In the genomic region with DNA sequence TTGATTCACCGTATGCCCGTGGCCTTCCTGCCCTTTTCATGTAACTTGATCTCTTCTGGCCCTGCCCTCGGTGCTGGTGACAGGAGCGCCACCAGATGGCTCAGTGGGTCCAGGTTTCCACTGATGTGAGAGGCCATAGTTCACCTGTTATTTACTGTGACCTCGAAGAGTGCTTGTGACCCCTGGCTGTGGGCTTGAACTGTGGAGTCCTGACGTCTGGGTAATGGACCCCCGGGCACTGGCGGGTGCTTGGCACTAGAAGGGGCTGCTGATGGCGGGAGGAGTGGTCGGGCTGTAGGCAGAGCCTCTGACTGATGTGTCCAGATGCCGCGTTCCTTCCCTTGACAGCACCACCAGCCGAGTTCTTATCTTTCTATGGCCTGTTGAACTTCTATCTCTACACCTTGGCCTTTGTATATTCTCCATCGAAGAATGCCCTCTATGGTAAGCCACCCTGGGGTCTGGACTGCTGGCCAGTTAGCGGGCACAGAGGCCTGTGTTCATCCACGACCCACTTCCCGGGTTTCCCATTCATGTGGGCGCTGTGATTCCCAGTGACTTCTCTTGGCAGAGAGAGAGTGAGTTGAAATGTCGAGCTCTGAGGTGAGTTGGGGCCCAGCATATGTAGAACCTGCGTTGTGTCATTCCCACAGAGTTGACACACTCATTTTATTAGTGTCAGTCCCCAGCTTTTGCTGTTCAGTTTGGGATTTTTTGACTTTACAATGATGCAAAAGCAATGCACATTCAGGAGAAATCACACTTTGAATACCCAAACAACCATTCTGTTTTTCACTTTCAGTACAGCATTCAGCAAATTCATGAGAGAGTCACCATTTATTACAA, we compare ENCODE assay signal across 9 cellular contexts. TPM values are rescaled to one million over a fixed set of nuclear protein-coding genes. Genes with fewer than 3 reads are reported as not detected.
DNase-seq lines count a peak whose midpoint lies in the region; ATAC-seq and TF ChIP-seq lines count a peak whose summit lies in the region.
"Had no signal": no experiment of that assay in that cellular context is flagged by ENCODE, and none has a peak within 500 bp of the region (broad histone marks: within the 10 kb centered on the region; RNA-seq: fewer than 3 reads in every experiment).

No MANE protein-coding gene starts in this region.

- no peaks in the 10 kb centered on the region for H3K9me3 ChIP-seq in right atrium auricular region
- H3K9me3 ChIP-seq: uterus had no signal

- no peak for ATAC-seq in stimulated activated naive CD8-positive, alpha-beta T cell treated with anti-CD3 and anti-CD28 coated beads, Interleukin-15, Interleukin-2, amounts not matched to agents 100 U/mL and 50 U/mL, for 24 hours
- no peak for ATAC-seq in activated CD8-positive, alpha-beta memory T cell treated with anti-CD3 and anti-CD28 coated beads, Interleukin-2, amount 10 ng/mL, durations not matched to agents 7 days and 5 days
- no peak for ATAC-seq in HG03457 (IDR thresholded peaks at IDR 0.05; ENCODE audit: unreplicated experiment)

- DNase-seq in stimulated activated naive CD8-positive, alpha-beta T cell treated with anti-CD3 and anti-CD28 coated beads, Interleukin-15, Interleukin-2, amounts not matched to agents 100 U/mL and 50 U/mL, for 24 hours: no peak
- peak; percentile 49 for DNase-seq in activated CD8-positive, alpha-beta memory T cell treated with anti-CD3 and anti-CD28 coated beads, Interleukin-2, amount 10 ng/mL, durations not matched to agents 7 days and 5 days
- peak; percentile 56 for DNase-seq in right atrium auricular region (ENCODE audit: low spot score)
- no peak for DNase-seq in central memory CD4-positive, alpha-beta T cell
- DNase-seq in LoVo (ENCODE audit: low spot score): no peak
- DNase-seq in erythroblast (lab: John Stamatoyannopoulos, UW): no peak

- H3K36me3 Mint-ChIP-seq in stimulated activated naive CD8-positive, alpha-beta T cell treated with anti-CD3 and anti-CD28 coated beads, Interleukin-15, Interleukin-2, amounts not matched to agents 100 ng/mL and 50 ng/mL, for 24 hours (ENCODE audit: low read depth): peaks cover 73% of the 10 kb centered on the region
- peaks cover 38% of the 10 kb centered on the region for H3K36me3 Mint-ChIP-seq in activated CD8-positive, alpha-beta memory T cell treated with anti-CD3 and anti-CD28 coated beads, Interleukin-2, amount 10 ng/mL, durations not matched to agents 7 days and 5 days

- H3K27me3 Mint-ChIP-seq in stimulated activated naive CD8-positive, alpha-beta T cell treated with anti-CD3 and anti-CD28 coated beads, Interleukin-15, Interleukin-2, amounts not matched to agents 100 ng/mL and 50 ng/mL, for 24 hours: no peaks in the 10 kb centered on the region
- no peaks in the 10 kb centered on the region for H3K27me3 Mint-ChIP-seq in activated CD8-positive, alpha-beta memory T cell treated with anti-CD3 and anti-CD28 coated beads, Interleukin-2, amount 10 ng/mL, durations not matched to agents 7 days and 5 days

- H3K4me1 Mint-ChIP-seq in stimulated activated naive CD8-positive, alpha-beta T cell treated with anti-CD3 and anti-CD28 coated beads, Interleukin-15, Interleukin-2, amounts not matched to agents 100 ng/mL and 50 ng/mL, for 24 hours (ENCODE audit: low read depth): peaks cover 10% of the 10 kb centered on the region
- peaks cover 29% of the 10 kb centered on the region for H3K4me1 Mint-ChIP-seq in activated CD8-positive, alpha-beta memory T cell treated with anti-CD3 and anti-CD28 coated beads, Interleukin-2, amount 10 ng/mL, durations not matched to agents 7 days and 5 days

- peak in 1 of 2 donors; percentile 55 for TF ChIP-seq CTCF in right atrium auricular region (IDR thresholded peaks at IDR 0.05)

- no peaks in the 10 kb centered on the region for H3K27me3 ChIP-seq in right atrium auricular region
- H3K27me3 ChIP-seq: uterus had no signal

- peak overlapping the region; percentile 58 to 79 for H3K27ac ChIP-seq in right atrium auricular region

- H3K4me3 Mint-ChIP-seq in stimulated activated naive CD8-positive, alpha-beta T cell treated with anti-CD3 and anti-CD28 coated beads, Interleukin-15, Interleukin-2, amounts not matched to agents 100 ng/mL and 50 ng/mL, for 24 hours: no peak overlapping the region
- H3K4me3 Mint-ChIP-seq in activated CD8-positive, alpha-beta memory T cell treated with anti-CD3 and anti-CD28 coated beads, Interleukin-2, amount 10 ng/mL, durations not matched to agents 7 days and 5 days: no peak overlapping the region

- CTCF ChIA-PET in activated CD8-positive, alpha-beta memory T cell treated with anti-CD3 and anti-CD28 coated beads, Interleukin-2, amount 10 ng/mL, durations not matched to agents 7 days and 5 days (lab: Charles Lee): interaction anchor here (0.7 to 2.4 kb wide), 2 partner anchors 12 to 24 kb away, joined by 3 to 7 read pairs; no protein-coding TSS in a partner anchor

- TF ChIP-seq POLR2A in erythroblast (IDR thresholded peaks at IDR 0.05; ENCODE audit: low read length): no peak

- H3K9me3 Mint-ChIP-seq in stimulated activated naive CD8-positive, alpha-beta T cell treated with anti-CD3 and anti-CD28 coated beads, Interleukin-15, Interleukin-2, amounts not matched to agents 100 ng/mL and 50 ng/mL, for 24 hours: no peaks in the 10 kb centered on the region
- H3K9me3 Mint-ChIP-seq in activated CD8-positive, alpha-beta memory T cell treated with anti-CD3 and anti-CD28 coated beads, Interleukin-2, amount 10 ng/mL, durations not matched to agents 7 days and 5 days (ENCODE audit: low read depth): no peaks in the 10 kb centered on the region

- peak overlapping the region; percentile 55 for H3K27ac Mint-ChIP-seq in stimulated activated naive CD8-positive, alpha-beta T cell treated with anti-CD3 and anti-CD28 coated beads, Interleukin-15, Interleukin-2, amounts not matched to agents 100 ng/mL and 50 ng/mL, for 24 hours
- peak overlapping the region; percentile 44 for H3K27ac Mint-ChIP-seq in activated CD8-positive, alpha-beta memory T cell treated with anti-CD3 and anti-CD28 coated beads, Interleukin-2, amount 10 ng/mL, durations not matched to agents 7 days and 5 days

- H3K4me1 ChIP-seq in right atrium auricular region: peaks cover 0 to 48% of the 10 kb centered on the region in 2 donors

- H3K4me3 ChIP-seq in right atrium auricular region: no peak overlapping the region
- H3K4me3 ChIP-seq: uterus had no signal

- peaks cover 14% of the 10 kb centered on the region for H3K36me3 ChIP-seq in right atrium auricular region
- H3K36me3 ChIP-seq: uterus had no signal

RNA-seq across cellular contexts. Expression of a gene that starts 14.9 kb away (rescaled TPM):
- total RNA-seq in activated CD8-positive, alpha-beta memory T cell treated with anti-CD3 and anti-CD28 coated beads, Interleukin-2, amount 10 ng/mL, durations not matched to agents 7 days and 5 days: 100 to 1,000 TPM; 109 to 120 TPM
- total RNA-seq in right atrium auricular region: 10 to 100 TPM; 57.3 to 91.5 TPM

RNA-seq across cellular contexts. Expression of a gene that starts 20.3 kb away (rescaled TPM):
- 100 to 1,000 TPM; 106 to 112 TPM for total RNA-seq in activated CD8-positive, alpha-beta memory T cell treated with anti-CD3 and anti-CD28 coated beads, Interleukin-2, amount 10 ng/mL, durations not matched to agents 7 days and 5 days
- total RNA-seq in right atrium auricular region: 1 to 10 TPM; 4.2 to 5.6 TPM

Comparison
In these comparisons a context has a peak if more than half of its experiments do, and no peak if none do; other contexts are left out.
1. DNase-seq: peak in activated CD8-positive, alpha-beta memory T cell treated with anti-CD3 and anti-CD28 coated beads, Interleukin-2, amount 10 ng/mL, durations not matched to agents 7 days and 5 days (single experiment) and right atrium auricular region (single experiment); none in stimulated activated naive CD8-positive, alpha-beta T cell treated with anti-CD3 and anti-CD28 coated beads, Interleukin-15, Interleukin-2, amounts not matched to agents 100 U/mL and 50 U/mL, for 24 hours (single experiment), central memory CD4-positive, alpha-beta T cell (single experiment), LoVo (single experiment) and erythroblast (0 of 2).
2. RNA of a gene that starts 20.3 kb away (total RNA-seq): 106 to 112 TPM in activated CD8-positive, alpha-beta memory T cell treated with anti-CD3 and anti-CD28 coated beads, Interleukin-2, amount 10 ng/mL, durations not matched to agents 7 days and 5 days; 4.2 to 5.6 TPM in right atrium auricular region; every median in the first group is over 10 times any median in the second.